1 cellular context compared by ENCODE assay signal in genomic region chr10:58260334-58260733, GRCh38.
TF ChIP-seq lines count a peak whose summit lies in the region.

No MANE protein-coding gene starts in this region.

TF ChIP-seq in HepG2, 621 proteins besides CTCF, POLR2A, EP300 and RAD21:
- TF ChIP-seq ZUFSP (CRISPR knock-in tag; IDR thresholded peaks at IDR 0.05; ENCODE audit: borderline replicate concordance) (no peak), SMC3 (IDR thresholded peaks at IDR 0.05; ENCODE audit: low read length) (no peak), ZNF33B (CRISPR knock-in tag; IDR thresholded peaks at IDR 0.05) (no peak), ATF3 (CRISPR knock-in tag; IDR thresholded peaks at IDR 0.05) (no peak), ZNF724P (CRISPR knock-in tag; IDR thresholded peaks at IDR 0.05; ENCODE audit: borderline replicate concordance) (no peak), ZNF607 (CRISPR knock-in tag; IDR thresholded peaks at IDR 0.05; ENCODE audit: borderline replicate concordance) (no peak), MAFK (conservative IDR thresholded peaks at IDR 0.05 in 1 of 2, IDR thresholded peaks at IDR 0.05 in 1 of 2; ENCODE audit: low read length in 2 of 2) (peak in 1 of 2 experiments; percentile 27; a peak in 1 of 4 replicates), ZFP62 (CRISPR knock-in tag; IDR thresholded peaks at IDR 0.05) (no peak), MAFF (IDR thresholded peaks at IDR 0.05; ENCODE audit: low read depth, low read length) (peak; percentile 28; the same call in 1 of the 2 replicates), HNF1A (IDR thresholded peaks at IDR 0.05; ENCODE audit: low read depth) (no peak), HNF1A (CRISPR knock-in tag; IDR thresholded peaks at IDR 0.05; ENCODE audit: borderline replicate concordance) (no peak), RNF2 (conservative IDR thresholded peaks at IDR 0.05; ENCODE audit: low read depth) (no peak), ZNF720 (CRISPR knock-in tag; IDR thresholded peaks at IDR 0.05) (no peak), ZC3H4 (CRISPR knock-in tag; IDR thresholded peaks at IDR 0.05; ENCODE audit: borderline replicate concordance) (no peak), ZNF552 (CRISPR knock-in tag; IDR thresholded peaks at IDR 0.05; ENCODE audit: borderline replicate concordance) (no peak), KLF9 (CRISPR knock-in tag; IDR thresholded peaks at IDR 0.05; ENCODE audit: low read depth) (no peak)
- TF ChIP-seq, protein P1, sequence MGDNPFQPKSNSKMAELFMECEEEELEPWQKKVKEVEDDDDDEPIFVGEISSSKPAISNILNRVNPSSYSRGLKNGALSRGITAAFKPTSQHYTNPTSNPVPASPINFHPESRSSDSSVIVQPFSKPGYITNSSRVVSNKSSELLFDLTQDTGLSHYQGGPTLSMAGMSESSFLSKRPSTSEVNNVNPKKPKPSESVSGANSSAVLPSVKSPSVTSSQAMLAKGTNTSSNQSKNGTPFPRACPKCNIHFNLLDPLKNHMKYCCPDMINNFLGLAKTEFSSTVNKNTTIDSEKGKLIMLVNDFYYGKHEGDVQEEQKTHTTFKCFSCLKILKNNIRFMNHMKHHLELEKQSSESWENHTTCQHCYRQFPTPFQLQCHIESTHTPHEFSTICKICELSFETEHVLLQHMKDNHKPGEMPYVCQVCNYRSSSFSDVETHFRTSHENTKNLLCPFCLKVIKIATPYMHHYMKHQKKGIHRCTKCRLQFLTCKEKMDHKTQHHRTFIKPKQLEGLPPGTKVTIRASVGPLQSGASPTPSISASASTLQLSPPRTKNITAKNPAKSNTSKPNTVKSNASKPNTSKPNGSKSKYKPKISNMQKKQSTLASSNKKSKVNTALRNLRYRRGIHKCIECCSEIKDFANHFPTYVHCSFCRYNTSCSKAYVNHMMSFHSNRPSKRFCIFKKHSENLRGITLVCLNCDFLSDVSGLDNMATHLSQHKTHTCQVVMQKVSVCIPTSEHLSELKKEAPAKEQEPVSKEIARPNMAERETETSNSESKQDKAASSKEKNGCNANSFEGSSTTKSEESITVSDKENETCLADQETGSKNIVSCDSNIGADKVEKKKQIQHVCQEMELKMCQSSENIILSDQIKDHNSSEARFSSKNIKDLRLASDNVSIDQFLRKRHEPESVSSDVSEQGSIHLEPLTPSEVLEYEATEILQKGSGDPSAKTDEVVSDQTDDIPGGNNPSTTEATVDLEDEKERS (CRISPR knock-in tag; IDR thresholded peaks at IDR 0.05) = no peak
